ENCODE assay signal across 18 cellular contexts in the genomic region with DNA sequence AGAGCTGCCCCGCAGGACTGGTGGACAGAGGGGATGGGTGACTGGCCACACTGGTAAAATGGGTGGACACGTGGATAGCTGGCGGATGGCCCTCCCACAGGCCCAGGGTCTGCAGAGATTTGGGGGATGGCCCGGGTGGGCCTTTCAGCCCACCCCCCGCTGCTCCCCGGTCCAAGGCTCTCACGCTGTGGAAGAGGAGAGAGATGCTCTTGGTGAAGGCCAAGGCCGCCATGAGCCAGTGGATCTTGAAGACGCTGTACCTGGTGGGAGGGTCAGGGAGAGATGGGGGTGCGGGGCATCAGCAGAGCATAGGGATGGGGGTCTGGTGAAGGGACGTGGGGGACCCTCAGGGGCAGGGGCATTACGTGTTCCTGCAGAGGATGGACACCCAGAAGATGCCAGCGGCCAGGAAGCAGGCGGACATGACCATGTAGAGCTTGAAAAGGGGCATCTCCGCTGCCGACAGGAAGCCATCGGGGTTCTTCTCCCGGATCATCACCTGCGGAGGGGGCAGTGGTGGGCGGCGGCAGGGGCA. TPM values are rescaled to one million over a fixed set of nuclear protein-coding genes. Genes with fewer than 3 reads are reported as not detected.
"Had no signal": no experiment of that assay in that cellular context is flagged by ENCODE, and none has a peak within 500 bp of the region (broad histone marks: within the 10 kb centered on the region; RNA-seq: fewer than 3 reads in every experiment).

No MANE protein-coding gene starts in this region.

- H3K9me3 Mint-ChIP-seq: naive B cell, type B pancreatic cell had no signal

- H3K27ac ChIP-seq: coronary artery, heart left ventricle, neutrophil had no signal

- H3K27me3 Mint-ChIP-seq: naive B cell, type B pancreatic cell had no signal

- H3K9me3 ChIP-seq: heart left ventricle, neutrophil had no signal

- ATAC-seq: heart left ventricle, left colon, left ventricle myocardium superior had no signal

- H3K4me3 Mint-ChIP-seq: endodermal cell, nephron progenitor cell, type B pancreatic cell had no signal

- H3K27me3 ChIP-seq: heart left ventricle, neutrophil had no signal

- DNase-seq: effector CD4-positive, alpha-beta T cell; foreskin melanocyte; hippocampal formation; left colon; left ventricle myocardium superior; mesendoderm; naive B cell; nephron progenitor cell; small intestine; stimulated activated CD4-positive, alpha-beta T cell treated with anti-CD3 and anti-CD28 coated beads, Interleukin-12 subunit alpha, Interleukin-12 subunit beta, amount 100 ng/mL, for 4 hours; stimulated activated naive CD4-positive, alpha-beta T cell treated with Interleukin-2 at 50 U/mL for 16 hours had no signal

- H3K36me3 Mint-ChIP-seq: type B pancreatic cell had no signal

- H3K4me3 ChIP-seq: coronary artery, heart left ventricle had no signal

- H3K27ac Mint-ChIP-seq: endodermal cell, nephron progenitor cell, type B pancreatic cell had no signal

RNA-seq across cellular contexts. Expression of gene SH2D3A, which starts 34.4 kb away (rescaled TPM):
- total RNA-seq: osteocyte had no signal

RNA-seq across cellular contexts. Expression of gene VAV1, which starts 39.6 kb away (rescaled TPM):
- total RNA-seq: endodermal cell, lung microvascular endothelial cell, osteocyte had no signal
